ENCODE assay signal across 17 cellular contexts in the genomic region with DNA sequence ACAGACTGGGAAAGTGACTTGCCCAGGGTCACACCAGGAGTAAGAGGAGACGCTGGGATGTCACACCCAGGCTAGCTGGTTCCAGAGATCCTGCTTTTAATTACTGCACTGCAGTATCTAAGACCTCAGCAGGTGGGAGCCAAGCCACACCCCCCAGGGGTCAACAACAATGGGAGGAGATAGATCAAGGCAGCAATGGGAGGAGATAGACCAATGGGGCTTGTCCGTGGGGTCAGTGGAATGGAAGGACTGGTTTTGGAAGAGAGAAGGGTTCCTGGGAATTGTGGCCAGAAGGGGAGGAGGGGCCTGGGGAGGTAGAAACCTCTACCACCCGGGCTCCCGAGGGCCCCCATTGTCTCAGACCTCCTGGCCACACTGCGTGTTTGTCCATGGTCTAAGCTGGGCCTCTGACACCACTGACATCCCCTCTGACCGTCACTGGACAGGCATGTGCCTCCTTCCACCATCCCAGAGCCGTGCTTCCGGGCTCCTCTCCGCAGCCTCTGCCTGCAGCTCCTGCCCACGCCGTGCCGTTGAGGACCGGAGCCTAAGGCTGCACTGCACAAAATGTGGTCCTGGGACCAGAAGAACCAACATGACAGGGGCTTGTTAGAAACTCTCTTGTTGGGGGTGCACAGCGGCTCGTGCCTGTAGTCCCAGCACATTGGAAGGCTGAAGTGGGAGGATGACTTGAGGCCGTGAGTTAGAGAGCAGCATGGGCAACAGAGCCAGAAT.
"Had no signal": no experiment of that assay in that cellular context is flagged by ENCODE, and none has a peak within 500 bp of the region (broad histone marks: within the 10 kb centered on the region; RNA-seq: fewer than 3 reads in every experiment).

No MANE protein-coding gene starts in this region.

- H3K27me3 Mint-ChIP-seq: activated CD4-positive, alpha-beta memory T cell treated with anti-CD3 and anti-CD28 coated beads, Interleukin-2, amount 10 ng/mL, durations not matched to agents 7 days and 5 days; T-helper 17 cell had no signal

- H3K4me3 Mint-ChIP-seq: activated CD4-positive, alpha-beta memory T cell treated with anti-CD3 and anti-CD28 coated beads, Interleukin-2, amount 10 ng/mL, durations not matched to agents 7 days and 5 days; immature natural killer cell; stimulated activated effector memory CD8-positive, alpha-beta T cell treated with anti-CD3 and anti-CD28 coated beads, Interleukin-12 subunit alpha, Interleukin-12 subunit beta, amount 100 ng/mL, for 72 hours; T-helper 17 cell had no signal

- H3K9me3 ChIP-seq: thoracic aorta had no signal

- DNase-seq: activated CD4-positive, alpha-beta memory T cell treated with anti-CD3 and anti-CD28 coated beads, Interleukin-2, amount 10 ng/mL, durations not matched to agents 7 days and 5 days; activated CD4-positive, alpha-beta T cell treated with anti-CD3 and anti-CD28 coated beads for 4 hours; activated CD8-positive, alpha-beta memory T cell treated with anti-CD3 and anti-CD28 coated beads, Interleukin-2, amount 50 U/mL, for 4 hours; activated gamma-delta T cell treated with Interleukin-2 at 50 U/mL for 16 hours; activated T-cell treated with anti-CD3 and anti-CD28 coated beads, Interleukin-2, amount 50 U/mL, for 48 hours; aorta; effector CD8-positive, alpha-beta T cell; foreskin keratinocyte; glutamatergic neuron; hypothalamus; immature natural killer cell; midbrain; stimulated activated CD4-positive, alpha-beta T cell treated with anti-CD3 and anti-CD28 coated beads, Interleukin-1b, Interleukin-23, amount 100 ng/mL, for 48 hours; T-helper 17 cell had no signal

- H3K36me3 ChIP-seq: thoracic aorta had no signal

- H3K36me3 Mint-ChIP-seq: stimulated activated effector memory CD8-positive, alpha-beta T cell treated with anti-CD3 and anti-CD28 coated beads, Interleukin-12 subunit alpha, Interleukin-12 subunit beta, amount 100 ng/mL, for 72 hours had no signal

- H3K27me3 ChIP-seq: foreskin keratinocyte had no signal

- H3K27ac ChIP-seq: foreskin keratinocyte, thoracic aorta had no signal

- H3K4me3 ChIP-seq: lung, thoracic aorta had no signal

- H3K9me3 Mint-ChIP-seq: immature natural killer cell; stimulated activated effector memory CD8-positive, alpha-beta T cell treated with anti-CD3 and anti-CD28 coated beads, Interleukin-12 subunit alpha, Interleukin-12 subunit beta, amount 100 ng/mL, for 72 hours had no signal

- H3K4me1 ChIP-seq: foreskin keratinocyte had no signal

- H3K27ac Mint-ChIP-seq: activated CD4-positive, alpha-beta memory T cell treated with anti-CD3 and anti-CD28 coated beads, Interleukin-2, amount 10 ng/mL, durations not matched to agents 7 days and 5 days; stimulated activated effector memory CD8-positive, alpha-beta T cell treated with anti-CD3 and anti-CD28 coated beads, Interleukin-12 subunit alpha, Interleukin-12 subunit beta, amount 100 ng/mL, for 72 hours; T-helper 17 cell had no signal
